9 cellular contexts compared by ENCODE assay signal in genomic region chr7:44973610-44974401, GRCh38. TPM values are rescaled to one million over a fixed set of nuclear protein-coding genes. Genes with fewer than 3 reads are reported as not detected.
DNase-seq lines count a peak whose midpoint lies in the region; ATAC-seq and TF ChIP-seq lines count a peak whose summit lies in the region.
"Had no signal": no experiment of that assay in that cellular context is flagged by ENCODE, and none has a peak within 500 bp of the region (broad histone marks: within the 10 kb centered on the region; RNA-seq: fewer than 3 reads in every experiment).

No MANE protein-coding gene starts in this region.

- H3K4me3 ChIP-seq in tibial nerve = no peak overlapping the region

- no peak for TF ChIP-seq POLR2A in tibial nerve (IDR thresholded peaks at IDR 0.05)

- ATAC-seq in HG03159 (IDR thresholded peaks at IDR 0.05; ENCODE audit: unreplicated experiment) = no peak

- no peak overlapping the region for H3K27ac ChIP-seq in tibial nerve
- H3K27ac ChIP-seq: C4-2B had no signal

- 67 to 73% methylated on average over 5 to 10 of the region's 10 CpGs for WGBS in tibial nerve, 2 donors

- no peak overlapping the region for H3K4me3 Mint-ChIP-seq in activated naive CD8-positive, alpha-beta T cell

- H3K4me1 Mint-ChIP-seq in activated naive CD8-positive, alpha-beta T cell (ENCODE audit: low read depth) = peaks cover 37% of the 10 kb centered on the region

- peak; percentile 14 to 55 (median 32) for TF ChIP-seq CTCF in tibial nerve (IDR thresholded peaks at IDR 0.05)

- H3K9me3 ChIP-seq in tibial nerve = no peaks in the 10 kb centered on the region

- no peak for TF ChIP-seq EP300 in tibial nerve (IDR thresholded peaks at IDR 0.05)

- peaks cover 0 to 35% (median 0%) of the 10 kb centered on the region in 3 donors for H3K36me3 ChIP-seq in tibial nerve

- H3K27me3 ChIP-seq in tibial nerve = no peaks in the 10 kb centered on the region

- H3K9me3 Mint-ChIP-seq in activated naive CD8-positive, alpha-beta T cell (ENCODE audit: low read depth) = no peaks in the 10 kb centered on the region

- no peaks in the 10 kb centered on the region for H3K27me3 Mint-ChIP-seq in activated naive CD8-positive, alpha-beta T cell

- no peaks in the 10 kb centered on the region for H3K36me3 Mint-ChIP-seq in activated naive CD8-positive, alpha-beta T cell

- H3K4me1 ChIP-seq in tibial nerve = peaks cover 0 to 18% (median 9%) of the 10 kb centered on the region in 4 donors

- H3K27ac Mint-ChIP-seq in activated naive CD8-positive, alpha-beta T cell = peak overlapping the region; percentile 34

- DNase-seq in DMS53 (lab: John Stamatoyannopoulos, UW) = peak; percentile 61
- no peak for DNase-seq in DMS53 treated with DMSO at 0.1 percent for 48 hours (lab: John Stamatoyannopoulos, UW; ENCODE audit: unreplicated experiment)
- peak; percentile 28 for DNase-seq in RPMI7951 (ENCODE audit: low read depth)
- DNase-seq in islet precursor cell = peak; percentile 76
- DNase-seq in tibial nerve (ENCODE audit: low spot score in 2 of 2) = no peak
- DNase-seq in globus pallidus (ENCODE audit: low spot score) = no peak

RNA-seq across cellular contexts. Expression of gene MYO1G, which starts 5.0 kb away (rescaled TPM):
- under 0.01 TPM in 1 of 2 replicates, not detected in the other for total RNA-seq in RPMI7951 (2014; rRNA removed; shearing (Covaris generic))
- 10 to 100 TPM in 1 of 4 donors, 1 to 10 TPM in 2, under 1 TPM in 1; 0.84 to 10.5 (median 3.3) TPM for total RNA-seq in tibial nerve

RNA-seq across cellular contexts. Expression of gene CCM2, which starts 26.2 kb away (rescaled TPM):
- total RNA-seq in RPMI7951 (2014; rRNA removed; shearing (Covaris generic)) = 65.0 and 75.1 TPM in 2 replicates
- 10 to 100 TPM; 41.1 to 46.3 (median 44.0) TPM for total RNA-seq in tibial nerve

Comparison
In these comparisons a context has a peak if more than half of its experiments do, and no peak if none do; other contexts are left out.
1. DNase-seq: peak in DMS53 (single experiment), RPMI7951 (single experiment) and islet precursor cell (single experiment); none in DMS53 treated with DMSO at 0.1 percent for 48 hours (single experiment), tibial nerve (0 of 2) and globus pallidus (single experiment).